Comparison of ENCODE assay signal across 23 cellular contexts in the genomic region with DNA sequence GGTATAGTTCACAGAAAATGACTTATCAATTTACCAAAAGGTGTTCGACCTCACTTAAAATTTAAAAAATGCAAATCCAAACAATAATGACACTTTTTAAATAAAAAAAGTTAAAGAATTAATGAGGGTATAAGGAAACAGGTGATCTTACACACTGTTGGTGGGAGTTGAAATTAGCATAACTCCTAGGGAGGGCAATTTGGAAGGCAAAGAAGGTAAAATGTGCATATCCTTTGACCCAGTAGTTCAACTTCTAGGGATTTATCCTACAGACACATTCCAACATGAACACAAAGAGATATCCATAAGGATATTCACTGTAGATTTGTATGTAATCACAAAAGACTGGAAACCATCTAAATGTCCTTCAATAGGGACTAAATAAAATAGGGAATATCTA.
DNase-seq lines count a peak whose midpoint lies in the region; ATAC-seq, FAIRE-seq and TF ChIP-seq lines count a peak whose summit lies in the region.
"Had no signal": no experiment of that assay in that cellular context is flagged by ENCODE, and none has a peak within 500 bp of the region (broad histone marks: within the 10 kb centered on the region; RNA-seq: fewer than 3 reads in every experiment).

No MANE protein-coding gene starts in this region.

- H3K4me3 ChIP-seq in A549 (no peak overlapping the region), HUES6 (ENCODE audit: low read depth, low read length) (0 out of 2 replicates have a peak overlapping the region, but pooled peaks have one; percentile 15), iPS-20b (ENCODE audit: low read length) (no peak overlapping the region)
- H3K4me3 ChIP-seq: GM12878 had no signal

- 17% methylated on average over 1 of the region's 1 CpG for WGBS in A549 (ENCODE audit: missing lambda C conversion rate)

- no peaks in the 10 kb centered on the region for H3K4me1 Mint-ChIP-seq in activated naive CD8-positive, alpha-beta T cell treated with anti-CD3 and anti-CD28 coated beads for 36 hours
- H3K4me1 Mint-ChIP-seq: B cell; CD4-positive, CD25-positive, alpha-beta regulatory T cell; CD8-positive, alpha-beta memory T cell; IgD-negative memory B cell had no signal

- TF ChIP-seq POLR2A in A549 (IDR thresholded peaks at IDR 0.05; ENCODE audit: low read length): no peak

- POLR2A ChIA-PET in A549 (lab: Yijun Ruan, JAX): no interaction called here

- ATAC-seq in A549 (no peak), HG03439 (IDR thresholded peaks at IDR 0.05; ENCODE audit: unreplicated experiment) (no peak)
- ATAC-seq: GM12878, HepG2 had no signal

- no peak for TF ChIP-seq RAD21 in A549 (conservative IDR thresholded peaks at IDR 0.05 in 1 of 2, IDR thresholded peaks at IDR 0.05 in 1 of 2)

- peaks cover 4% of the 10 kb centered on the region for H3K27me3 Mint-ChIP-seq in activated naive CD8-positive, alpha-beta T cell treated with anti-CD3 and anti-CD28 coated beads for 36 hours
- H3K27me3 Mint-ChIP-seq: B cell; CD4-positive, CD25-positive, alpha-beta regulatory T cell; IgD-negative memory B cell had no signal

- H3K27me3 ChIP-seq in HUES6 (ENCODE audit: control insufficient read depth, insufficient read depth, low read length): no peaks in the 10 kb centered on the region
- H3K27me3 ChIP-seq in iPS-20b (ENCODE audit: insufficient read depth, low read length): no peaks in the 10 kb centered on the region

- no peaks in the 10 kb centered on the region for H3K9me3 ChIP-seq in A549
- no peaks in the 10 kb centered on the region for H3K9me3 ChIP-seq in HUES6 (ENCODE audit: control insufficient read depth, insufficient read depth, low read depth, low read length)
- no peaks in the 10 kb centered on the region for H3K9me3 ChIP-seq in iPS-20b (ENCODE audit: insufficient read depth, low read depth, low read length)

- no peak overlapping the region for H3K4me2 ChIP-seq in A549

- no peak overlapping the region for H3K4me3 Mint-ChIP-seq in activated naive CD8-positive, alpha-beta T cell treated with anti-CD3 and anti-CD28 coated beads for 36 hours
- H3K4me3 Mint-ChIP-seq: B cell; CD4-positive, CD25-positive, alpha-beta regulatory T cell; CD8-positive, alpha-beta memory T cell; IgD-negative memory B cell had no signal

- H3K4me1 ChIP-seq in A549 (no peaks in the 10 kb centered on the region), HUES6 (ENCODE audit: control insufficient read depth, insufficient read depth, low read length) (peaks cover 46% of the 10 kb centered on the region), iPS-20b (ENCODE audit: insufficient read depth, low read length) (peaks cover 15% of the 10 kb centered on the region; the same call in 1 of the 2 replicates)

- CTCF ChIA-PET in A549 (lab: Yijun Ruan, JAX): no interaction called here

- no peak overlapping the region for H3K27ac ChIP-seq in A549
- peak overlapping the region; percentile 75 for H3K27ac ChIP-seq in HUES6 (ENCODE audit: low read depth, low read length)
- H3K27ac ChIP-seq in iPS-20b (ENCODE audit: low read length): peak overlapping the region; percentile 85
- H3K27ac ChIP-seq: 22Rv1 had no signal

- no peaks in the 10 kb centered on the region for H3K36me3 ChIP-seq in HUES6 (ENCODE audit: control insufficient read depth, insufficient read depth, low read length)
- H3K36me3 ChIP-seq in iPS-20b (ENCODE audit: insufficient read depth, low read depth, low read length): no peaks in the 10 kb centered on the region

- DNase-seq in A549 (ENCODE audit: low read depth in 1 of 2, low spot score in 1 of 2) (no peak), islet precursor cell (no peak)
- no peak for DNase-seq in activated naive CD8-positive, alpha-beta T cell treated with anti-CD3 and anti-CD28 coated beads for 36 hours
- DNase-seq: C1 segment of cervical spinal cord; CD4-positive, CD25-positive, alpha-beta regulatory T cell; CD8-positive, alpha-beta memory T cell; COR-L47; DMS 273 treated with DMSO at 0.1 percent for 48 hours; DMS53; DND-41; EL; HCEC 1CT; KBM-7 had no signal

- TF ChIP-seq EP300 in A549 (IDR thresholded peaks at IDR 0.05): no peak

- H3K9ac ChIP-seq in HUES6 (ENCODE audit: low read length): no peak overlapping the region
- peak overlapping the region; percentile 52; the same call in 1 of the 2 replicates for H3K9ac ChIP-seq in iPS-20b (ENCODE audit: low read depth, low read length)

- no peak for TF ChIP-seq CTCF in A549 (IDR thresholded peaks at IDR 0.05)

- no peak overlapping the region for H3K27ac Mint-ChIP-seq in activated naive CD8-positive, alpha-beta T cell treated with anti-CD3 and anti-CD28 coated beads for 36 hours
- H3K27ac Mint-ChIP-seq: B cell; CD4-positive, CD25-positive, alpha-beta regulatory T cell; CD8-positive, alpha-beta memory T cell; IgD-negative memory B cell had no signal

- FAIRE-seq in A549 (lab: Jason Lieb, UNC) (peak; percentile 56), colon (lab: Jason Lieb, UNC) (peak; percentile 88)
- FAIRE-seq: GM12878, H54, HepG2 had no signal

- no peaks in the 10 kb centered on the region for H3K36me3 Mint-ChIP-seq in activated naive CD8-positive, alpha-beta T cell treated with anti-CD3 and anti-CD28 coated beads for 36 hours
- H3K36me3 Mint-ChIP-seq: CD4-positive, CD25-positive, alpha-beta regulatory T cell; CD8-positive, alpha-beta memory T cell; IgD-negative memory B cell had no signal

- H3K9me3 Mint-ChIP-seq in activated naive CD8-positive, alpha-beta T cell treated with anti-CD3 and anti-CD28 coated beads for 36 hours: no peaks in the 10 kb centered on the region
- H3K9me3 Mint-ChIP-seq: CD4-positive, CD25-positive, alpha-beta regulatory T cell; CD8-positive, alpha-beta memory T cell; IgD-negative memory B cell had no signal

TF ChIP-seq in A549, 52 proteins besides CTCF, POLR2A, EP300 and RAD21:
- no peak for TF ChIP-seq CBX2 (IDR thresholded peaks at IDR 0.05; ENCODE audit: borderline replicate concordance, low read depth)
- no peak for TF ChIP-seq KDM5A (IDR thresholded peaks at IDR 0.05)
- TF ChIP-seq FOXS1 (CRISPR knock-in tag; IDR thresholded peaks at IDR 0.05): no peak
- no peak for TF ChIP-seq ATOH8 (CRISPR knock-in tag; IDR thresholded peaks at IDR 0.05; ENCODE audit: low read depth)
- TF ChIP-seq NFE2L2 (conservative IDR thresholded peaks at IDR 0.05; ENCODE audit: low read length): no peak

Comparison
In these comparisons a context has a peak if more than half of its experiments do, and no peak if none do; other contexts are left out.
1. H3K27ac ChIP-seq: peak in HUES6 (single experiment) and iPS-20b (single experiment); none in A549 (0 of 2).